Comparison of ENCODE assay signal across 21 cellular contexts in genomic region chr12:114895081-114895480, GRCh38.
"Had no signal": no experiment of that assay in that cellular context is flagged by ENCODE, and none has a peak within 500 bp of the region (broad histone marks: within the 10 kb centered on the region; RNA-seq: fewer than 3 reads in every experiment).

No MANE protein-coding gene starts in this region.

- DNase-seq: activated CD4-positive, alpha-beta T cell treated with anti-CD3 and anti-CD28 coated beads for 48 hours; activated CD4-positive, alpha-beta T cell treated with anti-CD3 and anti-CD28 coated beads, Interleukin-2, amount 50 U/mL, for 4 hours; activated CD4-positive, CD25-positive, alpha-beta regulatory T cell treated with anti-CD3 and anti-CD28 coated beads, Interleukin-2, amount 50 U/mL, for 72 hours; activated CD8-positive, alpha-beta memory T cell treated with anti-CD3 and anti-CD28 coated beads, Interleukin-2, amount 10 ng/mL, durations not matched to agents 7 days and 5 days; activated effector memory CD4-positive, alpha-beta T cell treated with Interleukin-2 at 50 U/mL for 16 hours; activated naive CD4-positive, alpha-beta T cell; activated T-cell treated with anti-CD3 and anti-CD28 coated beads, Interleukin-2, amount 50 U/mL, for 24 hours; aorta; caudate nucleus; NCI-H1048; NCI-H2029; NCI-H2107; NCI-H2171 treated with DMSO at 0.1 percent for 48 hours; NCI-H345; NCI-H510A; NCI-H526 treated with DMSO at 0.1 percent for 48 hours; RPMI8226; SW 1271 had no signal

- H3K4me1 ChIP-seq: breast epithelium, SJSA1 had no signal

- H3K36me3 ChIP-seq: breast epithelium, SJSA1 had no signal

- H3K9ac ChIP-seq: KMS-11 had no signal

- H3K4me2 ChIP-seq: KMS-11 had no signal

- H3K4me3 ChIP-seq: breast epithelium, SJSA1 had no signal

- H3K27ac ChIP-seq: breast epithelium, KMS-11, SJSA1 had no signal

- H3K27me3 ChIP-seq: breast epithelium, SJSA1 had no signal

- H3K9me3 ChIP-seq: breast epithelium, SJSA1 had no signal
